Comparison of ENCODE assay signal across 17 cellular contexts in genomic region chr9:115127191-115127817, GRCh38. TPM values are rescaled to one million over a fixed set of nuclear protein-coding genes. Genes with fewer than 3 reads are reported as not detected.
DNase-seq lines count a peak whose midpoint lies in the region; ATAC-seq, FAIRE-seq and TF ChIP-seq lines count a peak whose summit lies in the region.
"Had no signal": no experiment of that assay in that cellular context is flagged by ENCODE, and none has a peak within 500 bp of the region (broad histone marks: within the 10 kb centered on the region; RNA-seq: fewer than 3 reads in every experiment).

No MANE protein-coding gene starts in this region.

- H3K27ac ChIP-seq in ACC112 (ENCODE audit: low read depth, low read length), result peak overlapping the region; percentile 33; the same call in 1 of the 2 replicates
- H3K27ac ChIP-seq in keratinocyte (ENCODE audit: control insufficient read depth, insufficient read depth, low read length), result no peak overlapping the region
- H3K27ac ChIP-seq: ovary, tibial nerve had no signal

- H2AFZ ChIP-seq in ACC112 (ENCODE audit: low read length, unreplicated experiment), result no peak overlapping the region
- peak overlapping the region; percentile 10 for H2AFZ ChIP-seq in keratinocyte (ENCODE audit: control insufficient read depth, low read length)

- FAIRE-seq in HTR-8/SVneo (lab: Jason Lieb, UNC) (no peak), keratinocyte (lab: Jason Lieb, UNC) (peak; percentile 67)
- FAIRE-seq: colon, GM12892 had no signal

- H3K36me3 ChIP-seq in ACC112 (ENCODE audit: insufficient read depth, low read length) (no peaks in the 10 kb centered on the region), keratinocyte (ENCODE audit: control insufficient read depth in 2 of 2, extremely low read depth in 1 of 2, insufficient read depth in 2 of 2, low read length in 2 of 2) (no peaks in the 10 kb centered on the region)
- H3K36me3 ChIP-seq: ovary, tibial nerve had no signal

- H3K4me1 ChIP-seq in ACC112 (ENCODE audit: control insufficient read depth, insufficient read depth, low read length, unreplicated experiment) (peaks cover 10% of the 10 kb centered on the region), keratinocyte (ENCODE audit: control insufficient read depth, extremely low read depth, insufficient read depth, low read length) (peaks cover 9% of the 10 kb centered on the region)
- H3K4me1 ChIP-seq: tibial nerve had no signal

- TF ChIP-seq CTCF in keratinocyte (optimal IDR thresholded peaks at IDR 0.05 in 1 of 3, IDR thresholded peaks at IDR 0.05 in 1 of 3, conservative IDR thresholded peaks at IDR 0.05 in 1 of 3; ENCODE audit: extremely low read depth in 1 of 3, insufficient read depth in 2 of 3, low read length in 3 of 3), result no peak

- ATAC-seq in HG03045 (IDR thresholded peaks at IDR 0.05; ENCODE audit: unreplicated experiment), result no peak
- no peak for ATAC-seq in HG02884 (IDR thresholded peaks at IDR 0.05; ENCODE audit: unreplicated experiment)

- H3K9me1 ChIP-seq in keratinocyte (ENCODE audit: control insufficient read depth, extremely low read depth, insufficient read depth, low read length), result no peaks in the 10 kb centered on the region

- dilution Hi-C loops in keratinocyte (cut with MboI; ENCODE audit: extremely low pct_ligation_motif_present, low sequenced_read_pairs), result no loop called here

- no peak overlapping the region for H3K9ac ChIP-seq in keratinocyte (ENCODE audit: control insufficient read depth, extremely low read depth, insufficient read depth, low read length)

- H3K79me2 ChIP-seq in ACC112 (ENCODE audit: control insufficient read depth, insufficient read depth, low read length, unreplicated experiment) (no peaks in the 10 kb centered on the region), keratinocyte (ENCODE audit: control insufficient read depth, insufficient read depth, low read length) (no peaks in the 10 kb centered on the region)

- no peak overlapping the region for H3K4me2 ChIP-seq in keratinocyte (ENCODE audit: control insufficient read depth, extremely low read depth, insufficient read depth, low read depth, low read length)

- peak; percentile 51 for DNase-seq in HTR-8/SVneo (ENCODE audit: insufficient read length, low spot score)
- DNase-seq in amniotic epithelial cell (ENCODE audit: low read depth), result peak; percentile 92
- DNase-seq in keratinocyte (ENCODE audit: low read depth, low spot score), result no peak
- no peak for DNase-seq in HuH-7 (ENCODE audit: low spot score)
- no peak for DNase-seq in 8988T
- DNase-seq: activated CD4-positive, alpha-beta T cell treated with anti-CD3 and anti-CD28 coated beads for 1 hour; activated T-cell treated with anti-CD3 and anti-CD28 coated beads for 4 hours; DND-41; NCI-H2227 treated with DMSO at 0.1 percent for 48 hours; ovary; stimulated activated CD4-positive, alpha-beta T cell treated with anti-CD3 and anti-CD28 coated beads, Interleukin-15, amount 100 ng/mL, for 24 hours had no signal

- no peak overlapping the region for H3K4me3 ChIP-seq in ACC112 (ENCODE audit: low read depth, low read length)
- H3K4me3 ChIP-seq in keratinocyte (ENCODE audit: control insufficient read depth in 2 of 3, extremely low read depth in 1 of 3, insufficient read depth in 2 of 3, low read depth in 1 of 3, low read length in 3 of 3), result no peak overlapping the region
- H3K4me3 ChIP-seq: ovary, tibial nerve had no signal

- H3K27me3 ChIP-seq in ACC112 (ENCODE audit: insufficient read depth, low read length), result no peaks in the 10 kb centered on the region
- H3K27me3 ChIP-seq in keratinocyte (ENCODE audit: control insufficient read depth, extremely low read depth, insufficient read depth, low read length), result no peaks in the 10 kb centered on the region
- H3K27me3 ChIP-seq: ovary, tibial nerve had no signal

- peaks cover 2% of the 10 kb centered on the region for H3K9me3 ChIP-seq in keratinocyte (ENCODE audit: control insufficient read depth, low read depth, low read length)
- H3K9me3 ChIP-seq: ovary had no signal

- no peaks in the 10 kb centered on the region for H4K20me1 ChIP-seq in keratinocyte (ENCODE audit: control insufficient read depth, extremely low read depth, insufficient read depth, low read length)

RNA-seq across cellular contexts. Expression of gene TNC, which starts 9.3 kb away (rescaled TPM):
- polyA plus RNA-seq in keratinocyte, result 50.0 to 103 TPM (median 58.7 TPM) in 3 replicates
- polyA plus RNA-seq in keratinocyte (2011; ENCODE audit: low read depth), result 9.7 TPM
- polyA plus RNA-seq in keratinocyte (2011; cell fraction: cytosol; rRNA removed), result 11.0 and 13.9 TPM in 2 replicates
- 220 and 317 TPM in 2 replicates for polyA plus RNA-seq in keratinocyte (2011; cell fraction: nucleus; rRNA removed)
- 9.3 and 67.3 TPM in 2 replicates for polyA plus RNA-seq in keratinocyte (2012; ENCODE audit: low replicate concordance)
- polyA minus RNA-seq in keratinocyte, result 156 to 171 TPM (median 163 TPM) in 3 replicates
- 52.0 TPM for polyA minus RNA-seq in keratinocyte (2011; cell fraction: cytosol; rRNA and poly(A)+ RNA removed)
- 323 and 527 TPM in 2 replicates for polyA minus RNA-seq in keratinocyte (2011; cell fraction: nucleus; rRNA and poly(A)+ RNA removed)

Comparison
In these comparisons a context has a peak if more than half of its experiments do, and no peak if none do; other contexts are left out.
1. DNase-seq: peak in HTR-8/SVneo (single experiment) and amniotic epithelial cell (single experiment); none in keratinocyte (single experiment), HuH-7 (single experiment) and 8988T (single experiment).